Comparison of ENCODE assay signal across 1 cellular context in genomic region chr4:48212165-48212564, GRCh38.
A peak's percentile ranks its signal among the peaks of the same experiment; 100 is the strongest.
TF ChIP-seq lines count a peak whose summit lies in the region.

No MANE protein-coding gene starts in this region.

TF ChIP-seq in K562, 482 proteins besides CTCF, POLR2A, EP300 and RAD21 (continued from another document and continues in another):
- no peak for TF ChIP-seq ZBTB43 (CRISPR knock-in tag; IDR thresholded peaks at IDR 0.05)
- no peak for TF ChIP-seq ZNF280B (CRISPR knock-in tag; IDR thresholded peaks at IDR 0.05)
- TF ChIP-seq SMARCA4 (IDR thresholded peaks at IDR 0.05) = peak; percentile 73
- TF ChIP-seq ZEB2 (IDR thresholded peaks at IDR 0.05) = no peak
- no peak for TF ChIP-seq ZNF165 (CRISPR knock-in tag; IDR thresholded peaks at IDR 0.05; ENCODE audit: borderline replicate concordance)
- TF ChIP-seq BRF2 (IDR thresholded peaks at IDR 0.05; ENCODE audit: borderline replicate concordance, insufficient read depth, insufficient read length) = no peak
- no peak for TF ChIP-seq ZNF277 (CRISPR knock-in tag; IDR thresholded peaks at IDR 0.05; ENCODE audit: borderline replicate concordance)
- TF ChIP-seq TCF7L2 (IDR thresholded peaks at IDR 0.05; ENCODE audit: low read depth, low read length) = no peak
- TF ChIP-seq NEUROD1 (IDR thresholded peaks at IDR 0.05; ENCODE audit: borderline replicate concordance, low read depth, low read length, partially characterized antibody) = no peak
- TF ChIP-seq E2F5 (CRISPR knock-in tag; IDR thresholded peaks at IDR 0.05) = no peak
- TF ChIP-seq SRSF3 (IDR thresholded peaks at IDR 0.05; ENCODE audit: insufficient read depth, low read length) = no peak
- no peak for TF ChIP-seq KAT8 (IDR thresholded peaks at IDR 0.05; ENCODE audit: low read depth)
- no peak for TF ChIP-seq ZNF609 (CRISPR knock-in tag; IDR thresholded peaks at IDR 0.05; ENCODE audit: borderline replicate concordance)
- no peak for TF ChIP-seq ARNT (IDR thresholded peaks at IDR 0.05)
- no peak for TF ChIP-seq CREB3L1 (IDR thresholded peaks at IDR 0.05; ENCODE audit: borderline replicate concordance, low read depth)
- no peak for TF ChIP-seq ZNF584 (CRISPR knock-in tag; IDR thresholded peaks at IDR 0.05; ENCODE audit: low read depth)
- no peak for TF ChIP-seq ELF2 (CRISPR knock-in tag; IDR thresholded peaks at IDR 0.05)
- no peak for TF ChIP-seq U2AF1 (optimal IDR thresholded peaks at IDR 0.05; ENCODE audit: low read depth, low read length)
- TF ChIP-seq CTCFL (IDR thresholded peaks at IDR 0.05; ENCODE audit: borderline replicate concordance, insufficient read depth, low read depth, low read length, poor library complexity, severe bottlenecking) = no peak
- no peak for TF ChIP-seq ZKSCAN1 (IDR thresholded peaks at IDR 0.05; ENCODE audit: low read depth, low read length)
- no peak for TF ChIP-seq ZBTB5 (IDR thresholded peaks at IDR 0.05)
- TF ChIP-seq MED1 (CRISPR knock-in tag; IDR thresholded peaks at IDR 0.05; ENCODE audit: borderline replicate concordance) = no peak
- no peak for TF ChIP-seq SAFB2 (IDR thresholded peaks at IDR 0.05; ENCODE audit: borderline replicate concordance, low read depth, low read length, severe bottlenecking)
- TF ChIP-seq ZNF24 (IDR thresholded peaks at IDR 0.05) = no peak; the same call in 1 of the 2 replicates
- TF ChIP-seq JUNB (CRISPR knock-in tag; conservative IDR thresholded peaks at IDR 0.05) = no peak
- TF ChIP-seq CBX5 (IDR thresholded peaks at IDR 0.05; ENCODE audit: borderline replicate concordance, low read depth) = peak; percentile 36; the same call in 1 of the 2 replicates
- no peak for TF ChIP-seq ZBED1 (IDR thresholded peaks at IDR 0.05)
- peak; percentile 62 for TF ChIP-seq CREM (IDR thresholded peaks at IDR 0.05; ENCODE audit: low read depth)
- peak; percentile 37; the same call in 1 of the 2 replicates for TF ChIP-seq CBFA2T2 (conservative IDR thresholded peaks at IDR 0.05)
- TF ChIP-seq CBX1 (IDR thresholded peaks at IDR 0.05; ENCODE audit: low read depth) = no peak; the same call in 1 of the 2 replicates
- TF ChIP-seq PREB (CRISPR knock-in tag; IDR thresholded peaks at IDR 0.05) = no peak
- TF ChIP-seq RBFOX2 (IDR thresholded peaks at IDR 0.05; ENCODE audit: low read depth, low read length) = no peak
- peak in 1 of 2 experiments; percentile 51; a peak in 1 of 4 replicates for TF ChIP-seq TBL1XR1 (IDR thresholded peaks at IDR 0.05; ENCODE audit: low read length in 2 of 2)
- TF ChIP-seq ZSCAN32 (CRISPR knock-in tag; IDR thresholded peaks at IDR 0.05) = no peak
- TF ChIP-seq ADNP (tag; IDR thresholded peaks at IDR 0.05) = 0 out of 2 replicates have a peak, but pooled peaks have one; percentile 6
- no peak for TF ChIP-seq SETDB1 (IDR thresholded peaks at IDR 0.05; ENCODE audit: low read length)
- no peak for TF ChIP-seq ESRRB (CRISPR knock-in tag; IDR thresholded peaks at IDR 0.05; ENCODE audit: borderline replicate concordance)
- no peak for TF ChIP-seq MBD1 (CRISPR knock-in tag; IDR thresholded peaks at IDR 0.05)
- no peak for TF ChIP-seq ZKSCAN3 (CRISPR knock-in tag; IDR thresholded peaks at IDR 0.05)
- TF ChIP-seq SREBF1 (IDR thresholded peaks at IDR 0.05; ENCODE audit: borderline replicate concordance, low read depth, low read length) = no peak
- no peak for TF ChIP-seq SMAD1 (IDR thresholded peaks at IDR 0.05; ENCODE audit: low read depth, low read length, partially characterized antibody)
- no peak for TF ChIP-seq ZNF143 (CRISPR knock-in tag; IDR thresholded peaks at IDR 0.05)
- no peak for TF ChIP-seq KHSRP (IDR thresholded peaks at IDR 0.05)
- peak in 1 of 2 experiments; percentile 77; a peak in 2 of 3 replicates for TF ChIP-seq CBX3 (IDR thresholded peaks at IDR 0.05; ENCODE audit: borderline replicate concordance in 1 of 2, low read length in 2 of 2)
- TF ChIP-seq ZNF830 (CRISPR knock-in tag; IDR thresholded peaks at IDR 0.05) = no peak
- TF ChIP-seq HDAC6 (IDR thresholded peaks at IDR 0.05; ENCODE audit: low read depth, low read length) = no peak
